Comparison of ENCODE assay signal across 2 cellular contexts in genomic region chr9:114287763-114288232, GRCh38.
TF ChIP-seq lines count a peak whose summit lies in the region.

No MANE protein-coding gene starts in this region.

TF ChIP-seq in SK-N-SH, 30 proteins besides CTCF, POLR2A, EP300 and RAD21 (continued from another document):
- no peak for TF ChIP-seq RCOR1 (IDR thresholded peaks at IDR 0.05; ENCODE audit: low read length)
- no peak for TF ChIP-seq YY1 (IDR thresholded peaks at IDR 0.05; ENCODE audit: low read depth)
- TF ChIP-seq FOXM1 (IDR thresholded peaks at IDR 0.05; ENCODE audit: low read depth) = no peak
- no peak for TF ChIP-seq RFX5 (IDR thresholded peaks at IDR 0.05; ENCODE audit: low read length)
- TF ChIP-seq PBX3 (IDR thresholded peaks at IDR 0.05) = no peak
- no peak for TF ChIP-seq RXRA (IDR thresholded peaks at IDR 0.05; ENCODE audit: borderline replicate concordance, low read depth)
- no peak for TF ChIP-seq TCF12 (IDR thresholded peaks at IDR 0.05)
- no peak for TF ChIP-seq ELF1 (IDR thresholded peaks at IDR 0.05)
- no peak for TF ChIP-seq JUND (IDR thresholded peaks at IDR 0.05)
- TF ChIP-seq EZH2phosphoT487 (IDR thresholded peaks at IDR 0.05; ENCODE audit: borderline replicate concordance, low read depth) = no peak
- no peak for TF ChIP-seq MAX (IDR thresholded peaks at IDR 0.05; ENCODE audit: low read depth)
- no peak for TF ChIP-seq TEAD4 (IDR thresholded peaks at IDR 0.05; ENCODE audit: borderline replicate concordance, insufficient read depth)
- TF ChIP-seq POLR2AphosphoS5 (IDR thresholded peaks at IDR 0.05; ENCODE audit: low read depth, low read length) = no peak

TF ChIP-seq in SK-N-SH treated with all-trans-retinoic acid at 6 μM for 48 hours, 23 proteins besides CTCF, POLR2A, EP300 and RAD21 (continued from another document):
- TF ChIP-seq RARB (CRISPR knock-in tag; IDR thresholded peaks at IDR 0.05) (no peak), CSRNP3 (CRISPR knock-in tag; IDR thresholded peaks at IDR 0.05) (no peak), CSDC2 (CRISPR knock-in tag; IDR thresholded peaks at IDR 0.05) (no peak), ZFP3 (CRISPR knock-in tag; IDR thresholded peaks at IDR 0.05) (no peak), ZFP30 (CRISPR knock-in tag; IDR thresholded peaks at IDR 0.05) (no peak), OSR1 (CRISPR knock-in tag; IDR thresholded peaks at IDR 0.05) (no peak), ZC3H10 (CRISPR knock-in tag; IDR thresholded peaks at IDR 0.05) (no peak), BACH2 (CRISPR knock-in tag; IDR thresholded peaks at IDR 0.05; ENCODE audit: borderline replicate concordance) (no peak), ISL1 (CRISPR knock-in tag; IDR thresholded peaks at IDR 0.05) (no peak), SNAI2 (CRISPR knock-in tag; IDR thresholded peaks at IDR 0.05) (no peak)
